ENCODE assay signal across 9 cellular contexts in genomic region chr9:79812507-79813261, GRCh38.
DNase-seq lines count a peak whose midpoint lies in the region; ATAC-seq and TF ChIP-seq lines count a peak whose summit lies in the region.
"Had no signal": no experiment of that assay in that cellular context is flagged by ENCODE, and none has a peak within 500 bp of the region (broad histone marks: within the 10 kb centered on the region; RNA-seq: fewer than 3 reads in every experiment).

No MANE protein-coding gene starts in this region.

- no peaks in the 10 kb centered on the region for H3K9me3 Mint-ChIP-seq in activated CD8-positive, alpha-beta T cell treated with anti-CD3 and anti-CD28 coated beads, Interleukin-2, amount 10 ng/mL, durations not matched to agents 7 days and 5 days (ENCODE audit: insufficient read depth)
- H3K9me3 Mint-ChIP-seq: brain had no signal

- H3K9me3 ChIP-seq in BLaER1 (no peaks in the 10 kb centered on the region), colonic mucosa (no peaks in the 10 kb centered on the region), adrenal gland (replicated peaks in 1 of 3) (no peaks in the 10 kb centered on the region)

- peak; percentile 49 for DNase-seq in activated CD8-positive, alpha-beta T cell treated with anti-CD3 and anti-CD28 coated beads, Interleukin-2, amount 10 ng/mL, durations not matched to agents 7 days and 5 days
- DNase-seq in RPMI8226 (no peak), colonic mucosa (no peak), SHP77 treated with DMSO at 0.1 percent for 48 hours (lab: John Stamatoyannopoulos, UW) (no peak), adrenal gland (no peak)

- peak overlapping the region; percentile 67 for H3K9ac ChIP-seq in BLaER1
- no peak overlapping the region for H3K9ac ChIP-seq in colonic mucosa (ENCODE audit: low read depth in 2 of 2, low read length in 2 of 2)

- POLR2A ChIA-PET in activated CD8-positive, alpha-beta T cell treated with anti-CD3 and anti-CD28 coated beads, Interleukin-2, amount 10 ng/mL, durations not matched to agents 7 days and 5 days (lab: Charles Lee) = interaction anchor here (1.0 to 1.6 kb wide), 2 partner anchors 70 to 241 kb away, joined by 3 to 4 read pairs; partner anchors contain the start of gene TLE4

- peak overlapping the region; percentile 88 for H3K4me2 ChIP-seq in BLaER1

- H3K27me3 ChIP-seq in BLaER1 = no peaks in the 10 kb centered on the region
- no peaks in the 10 kb centered on the region for H3K27me3 ChIP-seq in colonic mucosa
- H3K27me3 ChIP-seq in adrenal gland = no peaks in the 10 kb centered on the region

- no peak for TF ChIP-seq POLR2A in adrenal gland (IDR thresholded peaks at IDR 0.05)

- ATAC-seq in GM19035 (IDR thresholded peaks at IDR 0.05; ENCODE audit: unreplicated experiment) (peak; percentile 82), HG03108 (IDR thresholded peaks at IDR 0.05; ENCODE audit: unreplicated experiment) (peak; percentile 84)
- ATAC-seq in activated CD8-positive, alpha-beta T cell treated with anti-CD3 and anti-CD28 coated beads, Interleukin-2, amount 10 ng/mL, durations not matched to agents 7 days and 5 days = peak; percentile 66

- TF ChIP-seq CTCF in colonic mucosa (IDR thresholded peaks at IDR 0.05) (no peak), adrenal gland (IDR thresholded peaks at IDR 0.05) (no peak)

- H3K4me1 Mint-ChIP-seq in activated CD8-positive, alpha-beta T cell treated with anti-CD3 and anti-CD28 coated beads, Interleukin-2, amount 10 ng/mL, durations not matched to agents 7 days and 5 days (ENCODE audit: low read depth) = peaks cover 48% of the 10 kb centered on the region

- peak overlapping the region; percentile 60 for H3K4me3 ChIP-seq in BLaER1
- no peak overlapping the region for H3K4me3 ChIP-seq in colonic mucosa
- H3K4me3 ChIP-seq in adrenal gland = peak overlapping the region in 1 of 4 donors; percentile 26

- 53 to 64% (median 61%) methylated on average over 8 of the region's 8 CpGs for WGBS in adrenal gland, 4 donors

- H3K27ac ChIP-seq in BLaER1 = peak overlapping the region; percentile 87
- H3K27ac ChIP-seq in colonic mucosa = no peak overlapping the region
- no peak overlapping the region for H3K27ac ChIP-seq in adrenal gland

- H3K4me1 ChIP-seq in BLaER1 = peaks cover 96% of the 10 kb centered on the region
- no peaks in the 10 kb centered on the region for H3K4me1 ChIP-seq in colonic mucosa
- H3K4me1 ChIP-seq in adrenal gland (replicated peaks in 1 of 2) = peaks cover 1 to 14% of the 10 kb centered on the region in 2 donors

- H3K36me3 ChIP-seq in BLaER1 (no peaks in the 10 kb centered on the region), colonic mucosa (no peaks in the 10 kb centered on the region), adrenal gland (replicated peaks in 1 of 2) (no peaks in the 10 kb centered on the region)

- no peaks in the 10 kb centered on the region for H4K20me1 ChIP-seq in BLaER1

- H3K27me3 Mint-ChIP-seq in activated CD8-positive, alpha-beta T cell treated with anti-CD3 and anti-CD28 coated beads, Interleukin-2, amount 10 ng/mL, durations not matched to agents 7 days and 5 days (ENCODE audit: low read depth) = no peaks in the 10 kb centered on the region

- peak overlapping the region; percentile 82 for H3K27ac Mint-ChIP-seq in activated CD8-positive, alpha-beta T cell treated with anti-CD3 and anti-CD28 coated beads, Interleukin-2, amount 10 ng/mL, durations not matched to agents 7 days and 5 days

- intact Hi-C loops in colonic mucosa (cut with DNase I) = no loop called here
- intact Hi-C loops in adrenal gland (cut with DNase I) = no loop called here

- no peaks in the 10 kb centered on the region for H3K36me3 Mint-ChIP-seq in activated CD8-positive, alpha-beta T cell treated with anti-CD3 and anti-CD28 coated beads, Interleukin-2, amount 10 ng/mL, durations not matched to agents 7 days and 5 days (ENCODE audit: low read depth)
- H3K36me3 Mint-ChIP-seq: brain had no signal

- CTCF ChIA-PET in activated CD8-positive, alpha-beta T cell treated with anti-CD3 and anti-CD28 coated beads, Interleukin-2, amount 10 ng/mL, durations not matched to agents 7 days and 5 days (lab: Charles Lee) = no interaction called here

- H3K4me3 Mint-ChIP-seq in activated CD8-positive, alpha-beta T cell treated with anti-CD3 and anti-CD28 coated beads, Interleukin-2, amount 10 ng/mL, durations not matched to agents 7 days and 5 days = peak overlapping the region; percentile 76
- H3K4me3 Mint-ChIP-seq: brain had no signal
